Comparison of ENCODE assay signal across 14 cellular contexts in the genomic region with DNA sequence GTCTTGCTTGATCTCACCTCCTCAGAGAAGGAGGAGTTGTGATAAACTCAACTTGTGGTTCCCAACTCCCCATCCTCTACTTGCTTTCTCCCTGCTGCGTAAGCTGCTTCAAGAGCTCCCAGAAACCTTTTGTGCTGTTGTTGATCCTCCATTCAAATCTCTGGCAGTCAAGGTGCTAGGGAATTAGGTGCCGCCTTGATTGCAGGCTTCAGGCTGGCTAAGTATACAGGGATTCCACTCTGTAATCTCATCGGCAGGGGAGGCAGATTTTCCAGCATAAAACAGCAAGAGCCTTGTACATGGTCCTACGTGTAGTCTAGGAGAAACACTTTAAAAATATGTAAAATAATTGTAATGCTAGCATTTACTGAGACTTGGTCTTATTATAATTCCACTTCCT.
DNase-seq lines count a peak whose midpoint lies in the region; ATAC-seq and TF ChIP-seq lines count a peak whose summit lies in the region.
"Had no signal": no experiment of that assay in that cellular context is flagged by ENCODE, and none has a peak within 500 bp of the region (broad histone marks: within the 10 kb centered on the region; RNA-seq: fewer than 3 reads in every experiment).

No MANE protein-coding gene starts in this region.

- H3K4me3 ChIP-seq in GM23338 (no peak overlapping the region), mesendoderm (ENCODE audit: low read length) (no peak overlapping the region)

- H3K27ac ChIP-seq in GM23338 (ENCODE audit: low read depth) (no peak overlapping the region), mesendoderm (ENCODE audit: low read depth, low read length) (no peak overlapping the region)

- peaks cover 4% of the 10 kb centered on the region; the same call in 1 of the 2 replicates for H3K9me2 ChIP-seq in GM23338 (ENCODE audit: insufficient read depth)

- H3K27me3 Mint-ChIP-seq in GM23338 (ENCODE audit: insufficient read depth, low read depth, poor library complexity): no peaks in the 10 kb centered on the region
- H3K27me3 Mint-ChIP-seq: CD4-positive, alpha-beta memory T cell had no signal

- no peak overlapping the region for H4K8ac ChIP-seq in mesendoderm (ENCODE audit: low read depth, low read length)

- no peak overlapping the region for H4K5ac ChIP-seq in mesendoderm (ENCODE audit: low read length)

- H3K4me2 ChIP-seq in GM23338: no peak overlapping the region
- H3K4me2 ChIP-seq in mesendoderm (ENCODE audit: low read length): no peak overlapping the region

- no peak overlapping the region for H3K4ac ChIP-seq in mesendoderm (ENCODE audit: low read depth, low read length)

- no peaks in the 10 kb centered on the region for H3K36me3 Mint-ChIP-seq in GM23338 (ENCODE audit: low read depth)
- H3K36me3 Mint-ChIP-seq: CD4-positive, alpha-beta memory T cell had no signal

- no peak overlapping the region for H2BK5ac ChIP-seq in mesendoderm (ENCODE audit: low read length)

- peak overlapping the region; percentile 86; the same call in 1 of the 2 replicates for H2AFZ ChIP-seq in GM23338

- H3K79me1 ChIP-seq in mesendoderm (ENCODE audit: low read length): no peaks in the 10 kb centered on the region

- no peaks in the 10 kb centered on the region for H3K9me3 Mint-ChIP-seq in GM23338
- H3K9me3 Mint-ChIP-seq: CD4-positive, alpha-beta memory T cell had no signal

- no peak overlapping the region for H3K9ac ChIP-seq in mesendoderm (ENCODE audit: low read length)

- WGBS in mesendoderm (ENCODE audit: extremely low coverage, insufficient coverage, low lambda C conversion rate): no CpG with 5 or more reads among the region's 4 CpGs

- H3K36me3 ChIP-seq in GM23338 (ENCODE audit: insufficient read depth): no peaks in the 10 kb centered on the region
- H3K36me3 ChIP-seq in mesendoderm (ENCODE audit: control insufficient read depth, insufficient read depth, low read length): no peaks in the 10 kb centered on the region

- peaks cover 3% of the 10 kb centered on the region; the same call in 2 of the 3 replicates for H3K4me1 Mint-ChIP-seq in GM23338
- H3K4me1 Mint-ChIP-seq: CD4-positive, alpha-beta memory T cell had no signal

- H3K4me3 Mint-ChIP-seq in GM23338: no peak overlapping the region
- H3K4me3 Mint-ChIP-seq: CD4-positive, alpha-beta memory T cell had no signal

- H3K79me2 ChIP-seq in GM23338 (replicated peaks; ENCODE audit: insufficient read depth): no peaks in the 10 kb centered on the region
- H3K79me2 ChIP-seq in mesendoderm (ENCODE audit: control insufficient read depth, insufficient read depth, low read length): no peaks in the 10 kb centered on the region

- ATAC-seq in GM23338: no peak

- no peak for TF ChIP-seq CTCF in GM23338 (conservative IDR thresholded peaks at IDR 0.05; ENCODE audit: low read depth in 2 of 2)

- H2BK120ac ChIP-seq in mesendoderm (ENCODE audit: low read depth, low read length): no peak overlapping the region

- no peak overlapping the region for H2AK5ac ChIP-seq in mesendoderm (ENCODE audit: low read length)

- H3K27me3 ChIP-seq in GM23338 (ENCODE audit: insufficient read depth): no peaks in the 10 kb centered on the region
- H3K27me3 ChIP-seq in mesendoderm (ENCODE audit: insufficient read depth, low read length, poor library complexity): no peaks in the 10 kb centered on the region

- H3K56ac ChIP-seq in mesendoderm (ENCODE audit: low read length): no peak overlapping the region

- H3K27ac Mint-ChIP-seq in GM23338: no peak overlapping the region
- H3K27ac Mint-ChIP-seq: CD4-positive, alpha-beta memory T cell had no signal

- H3K23ac ChIP-seq in mesendoderm (ENCODE audit: low read length): no peak overlapping the region

- no peak overlapping the region for H2BK15ac ChIP-seq in mesendoderm (replicated peaks; ENCODE audit: low read depth)

- H4K20me1 ChIP-seq in GM23338 (replicated peaks; ENCODE audit: insufficient read depth): no peaks in the 10 kb centered on the region

- no peaks in the 10 kb centered on the region for H3F3A ChIP-seq in GM23338 (replicated peaks; ENCODE audit: low read depth)

- no peak for DNase-seq in GM23338 (ENCODE audit: low spot score)
- DNase-seq in NCI-H2227 treated with DMSO at 0.1 percent for 48 hours (lab: John Stamatoyannopoulos, UW): peak; percentile 88
- peak; percentile 18 for DNase-seq in mesendoderm
- DNase-seq in SIG-M5 treated with dmso at 0.1 percent for 504 hours (lab: John Stamatoyannopoulos, UW; ENCODE audit: unreplicated experiment): no peak
- no peak for DNase-seq in activated CD4-positive, alpha-beta T cell treated with anti-CD3 and anti-CD28 coated beads, Interleukin-2, amount 50 U/mL, for 1 hour
- no peak for DNase-seq in stimulated activated CD4-positive, alpha-beta T cell treated with anti-CD3 and anti-CD28 coated beads, Interleukin-2, amount 100 ng/mL, for 24 hours
- DNase-seq: C1 segment of cervical spinal cord; Calu3; CD4-positive, alpha-beta memory T cell; COR-L47; DND-41; GOT3; H7; HCEC 1CT had no signal

- H3K18ac ChIP-seq in mesendoderm (ENCODE audit: low read length): no peak overlapping the region

- H3K4me1 ChIP-seq in GM23338 (ENCODE audit: insufficient read depth): peaks cover 10% of the 10 kb centered on the region
- H3K4me1 ChIP-seq in mesendoderm (ENCODE audit: control insufficient read depth, low read depth, low read length): no peaks in the 10 kb centered on the region

TF ChIP-seq in GM23338, 12 proteins besides CTCF, POLR2A, EP300 and RAD21 (continues in another document):
- TF ChIP-seq, protein P1, sequence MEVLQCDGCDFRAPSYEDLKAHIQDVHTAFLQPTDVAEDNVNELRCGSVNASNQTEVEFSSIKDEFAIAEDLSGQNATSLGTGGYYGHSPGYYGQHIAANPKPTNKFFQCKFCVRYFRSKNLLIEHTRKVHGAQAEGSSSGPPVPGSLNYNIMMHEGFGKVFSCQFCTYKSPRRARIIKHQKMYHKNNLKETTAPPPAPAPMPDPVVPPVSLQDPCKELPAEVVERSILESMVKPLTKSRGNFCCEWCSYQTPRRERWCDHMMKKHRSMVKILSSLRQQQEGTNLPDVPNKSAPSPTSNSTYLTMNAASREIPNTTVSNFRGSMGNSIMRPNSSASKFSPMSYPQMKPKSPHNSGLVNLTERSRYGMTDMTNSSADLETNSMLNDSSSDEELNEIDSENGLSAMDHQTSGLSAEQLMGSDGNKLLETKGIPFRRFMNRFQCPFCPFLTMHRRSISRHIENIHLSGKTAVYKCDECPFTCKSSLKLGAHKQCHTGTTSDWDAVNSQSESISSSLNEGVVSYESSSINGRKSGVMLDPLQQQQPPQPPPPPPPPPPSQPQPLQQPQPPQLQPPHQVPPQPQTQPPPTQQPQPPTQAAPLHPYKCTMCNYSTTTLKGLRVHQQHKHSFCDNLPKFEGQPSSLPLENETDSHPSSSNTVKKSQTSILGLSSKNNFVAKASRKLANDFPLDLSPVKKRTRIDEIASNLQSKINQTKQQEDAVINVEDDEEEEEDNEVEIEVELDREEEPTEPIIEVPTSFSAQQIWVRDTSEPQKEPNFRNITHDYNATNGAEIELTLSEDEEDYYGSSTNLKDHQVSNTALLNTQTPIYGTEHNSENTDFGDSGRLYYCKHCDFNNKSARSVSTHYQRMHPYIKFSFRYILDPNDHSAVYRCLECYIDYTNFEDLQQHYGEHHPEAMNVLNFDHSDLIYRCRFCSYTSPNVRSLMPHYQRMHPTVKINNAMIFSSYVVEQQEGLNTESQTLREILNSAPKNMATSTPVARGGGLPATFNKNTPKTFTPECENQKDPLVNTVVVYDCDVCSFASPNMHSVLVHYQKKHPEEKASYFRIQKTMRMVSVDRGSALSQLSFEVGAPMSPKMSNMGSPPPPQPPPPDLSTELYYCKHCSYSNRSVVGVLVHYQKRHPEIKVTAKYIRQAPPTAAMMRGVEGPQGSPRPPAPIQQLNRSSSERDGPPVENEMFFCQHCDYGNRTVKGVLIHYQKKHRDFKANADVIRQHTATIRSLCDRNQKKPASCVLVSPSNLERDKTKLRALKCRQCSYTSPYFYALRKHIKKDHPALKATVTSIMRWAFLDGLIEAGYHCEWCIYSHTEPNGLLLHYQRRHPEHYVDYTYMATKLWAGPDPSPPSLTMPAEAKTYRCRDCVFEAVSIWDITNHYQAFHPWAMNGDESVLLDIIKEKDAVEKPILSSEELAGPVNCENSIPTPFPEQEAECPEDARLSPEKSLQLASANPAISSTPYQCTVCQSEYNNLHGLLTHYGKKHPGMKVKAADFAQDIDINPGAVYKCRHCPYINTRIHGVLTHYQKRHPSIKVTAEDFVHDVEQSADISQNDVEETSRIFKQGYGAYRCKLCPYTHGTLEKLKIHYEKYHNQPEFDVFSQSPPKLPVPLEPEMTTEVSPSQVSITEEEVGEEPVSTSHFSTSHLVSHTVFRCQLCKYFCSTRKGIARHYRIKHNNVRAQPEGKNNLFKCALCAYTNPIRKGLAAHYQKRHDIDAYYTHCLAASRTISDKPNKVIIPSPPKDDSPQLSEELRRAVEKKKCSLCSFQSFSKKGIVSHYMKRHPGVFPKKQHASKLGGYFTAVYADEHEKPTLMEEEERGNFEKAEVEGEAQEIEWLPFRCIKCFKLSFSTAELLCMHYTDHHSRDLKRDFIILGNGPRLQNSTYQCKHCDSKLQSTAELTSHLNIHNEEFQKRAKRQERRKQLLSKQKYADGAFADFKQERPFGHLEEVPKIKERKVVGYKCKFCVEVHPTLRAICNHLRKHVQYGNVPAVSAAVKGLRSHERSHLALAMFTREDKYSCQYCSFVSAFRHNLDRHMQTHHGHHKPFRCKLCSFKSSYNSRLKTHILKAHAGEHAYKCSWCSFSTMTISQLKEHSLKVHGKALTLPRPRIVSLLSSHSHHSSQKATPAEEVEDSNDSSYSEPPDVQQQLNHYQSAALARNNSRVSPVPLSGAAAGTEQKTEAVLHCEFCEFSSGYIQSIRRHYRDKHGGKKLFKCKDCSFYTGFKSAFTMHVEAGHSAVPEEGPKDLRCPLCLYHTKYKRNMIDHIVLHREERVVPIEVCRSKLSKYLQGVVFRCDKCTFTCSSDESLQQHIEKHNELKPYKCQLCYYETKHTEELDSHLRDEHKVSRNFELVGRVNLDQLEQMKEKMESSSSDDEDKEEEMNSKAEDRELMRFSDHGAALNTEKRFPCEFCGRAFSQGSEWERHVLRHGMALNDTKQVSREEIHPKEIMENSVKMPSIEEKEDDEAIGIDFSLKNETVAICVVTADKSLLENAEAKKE (CRISPR knock-in tag; IDR thresholded peaks at IDR 0.05): no peak
- TF ChIP-seq JUNB (IDR thresholded peaks at IDR 0.05; ENCODE audit: unreplicated experiment): no peak

Comparison
In these comparisons a context has a peak if more than half of its experiments do, and no peak if none do; other contexts are left out.
1. DNase-seq: peak in NCI-H2227 treated with DMSO at 0.1 percent for 48 hours (single experiment) and mesendoderm (single experiment); none in GM23338 (single experiment), SIG-M5 treated with dmso at 0.1 percent for 504 hours (single experiment), activated CD4-positive, alpha-beta T cell treated with anti-CD3 and anti-CD28 coated beads, Interleukin-2, amount 50 U/mL, for 1 hour (single experiment) and stimulated activated CD4-positive, alpha-beta T cell treated with anti-CD3 and anti-CD28 coated beads, Interleukin-2, amount 100 ng/mL, for 24 hours (0 of 2).